In the genomic region with DNA sequence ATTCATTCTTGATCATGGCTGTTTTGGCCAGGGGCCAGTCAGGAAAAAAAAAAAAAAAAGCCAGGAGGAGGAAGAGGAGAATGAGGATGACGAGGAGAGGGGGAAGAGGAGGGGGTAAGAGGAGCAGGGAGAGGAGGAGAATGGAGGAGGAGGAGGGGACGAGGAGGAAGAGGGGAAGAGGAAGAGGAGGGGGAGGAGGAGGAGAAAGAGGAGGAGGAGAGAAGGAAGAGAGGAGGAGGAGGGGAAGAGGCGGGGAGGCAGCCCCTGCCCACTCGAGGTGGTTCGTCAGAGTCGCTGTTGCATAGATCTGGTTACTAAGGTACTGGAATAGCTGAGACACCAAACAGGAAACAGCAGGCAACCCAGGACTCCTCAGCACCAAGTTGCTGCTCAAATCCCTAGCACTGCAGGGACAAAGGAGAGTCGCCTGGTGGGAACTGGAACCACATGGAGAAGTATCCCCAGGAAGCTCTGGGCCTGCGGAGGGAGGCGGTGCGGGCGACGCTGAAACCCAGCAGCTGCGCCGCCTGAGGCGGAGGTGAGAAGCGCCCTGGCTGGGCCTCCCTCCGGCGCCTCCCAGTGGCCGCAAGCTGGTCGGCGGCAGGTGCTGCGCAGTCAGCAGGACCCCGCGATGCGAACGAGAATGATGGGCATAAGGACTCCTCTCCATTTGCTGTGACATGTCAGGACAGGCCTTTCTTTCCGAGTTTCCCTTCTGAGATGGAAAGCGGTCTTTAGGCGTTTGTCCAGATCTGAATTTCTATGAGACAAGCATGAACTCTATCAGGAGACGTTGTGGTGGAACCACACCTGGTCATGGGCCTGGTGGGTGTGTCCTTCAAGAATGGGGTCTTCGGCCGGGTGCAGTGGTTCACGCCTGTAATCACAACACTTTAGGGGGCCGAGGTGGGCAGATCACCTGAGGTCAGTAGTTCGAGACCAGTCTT, we compare ENCODE assay signal across 1 cellular context.
TF ChIP-seq lines count a peak whose summit lies in the region.

No MANE protein-coding gene starts in this region.

TF ChIP-seq in WTC11, 78 proteins besides CTCF, POLR2A, EP300 and RAD21 (continued from another document and continues in another):
- TF ChIP-seq, protein P1, sequence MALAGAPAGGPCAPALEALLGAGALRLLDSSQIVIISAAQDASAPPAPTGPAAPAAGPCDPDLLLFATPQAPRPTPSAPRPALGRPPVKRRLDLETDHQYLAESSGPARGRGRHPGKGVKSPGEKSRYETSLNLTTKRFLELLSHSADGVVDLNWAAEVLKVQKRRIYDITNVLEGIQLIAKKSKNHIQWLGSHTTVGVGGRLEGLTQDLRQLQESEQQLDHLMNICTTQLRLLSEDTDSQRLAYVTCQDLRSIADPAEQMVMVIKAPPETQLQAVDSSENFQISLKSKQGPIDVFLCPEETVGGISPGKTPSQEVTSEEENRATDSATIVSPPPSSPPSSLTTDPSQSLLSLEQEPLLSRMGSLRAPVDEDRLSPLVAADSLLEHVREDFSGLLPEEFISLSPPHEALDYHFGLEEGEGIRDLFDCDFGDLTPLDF (CRISPR knock-in tag; IDR thresholded peaks at IDR 0.05): peak; percentile 69; the same call in 1 of the 2 replicates
- TF ChIP-seq SMAD3 (CRISPR knock-in tag; IDR thresholded peaks at IDR 0.05; ENCODE audit: borderline replicate concordance) (no peak), GRHL2 (CRISPR knock-in tag; IDR thresholded peaks at IDR 0.05; ENCODE audit: insufficient replicate concordance, severe bottlenecking) (no peak), ZNF671 (CRISPR knock-in tag; IDR thresholded peaks at IDR 0.05) (no peak), ZBTB21 (CRISPR knock-in tag; IDR thresholded peaks at IDR 0.05; ENCODE audit: borderline replicate concordance) (no peak), IRF1 (CRISPR knock-in tag; IDR thresholded peaks at IDR 0.05) (0 out of 2 replicates have a peak, but pooled peaks have one; percentile 30), FOXK1 (CRISPR knock-in tag; IDR thresholded peaks at IDR 0.05) (peak; percentile 68), ZNF138 (CRISPR knock-in tag; conservative IDR thresholded peaks at IDR 0.05) (no peak), AR (CRISPR knock-in tag; IDR thresholded peaks at IDR 0.05) (no peak), NR3C1 (CRISPR knock-in tag; conservative IDR thresholded peaks at IDR 0.05; ENCODE audit: low read depth) (no peak), ELF4 (CRISPR knock-in tag; IDR thresholded peaks at IDR 0.05; ENCODE audit: low read depth) (no peak), CREM (CRISPR knock-in tag; IDR thresholded peaks at IDR 0.05) (0 out of 2 replicates have a peak, but pooled peaks have one; percentile 60), MXD4 (CRISPR knock-in tag; IDR thresholded peaks at IDR 0.05; ENCODE audit: borderline replicate concordance) (no peak), NR2C2 (CRISPR knock-in tag; IDR thresholded peaks at IDR 0.05) (no peak), ZBTB43 (CRISPR knock-in tag; IDR thresholded peaks at IDR 0.05) (peak; percentile 85; the same call in 1 of the 2 replicates), OVOL2 (CRISPR knock-in tag; IDR thresholded peaks at IDR 0.05; ENCODE audit: borderline replicate concordance) (no peak), HMGA2 (CRISPR knock-in tag; IDR thresholded peaks at IDR 0.05) (no peak), MAX (CRISPR knock-in tag; IDR thresholded peaks at IDR 0.05) (peak; percentile 92), CBFB (CRISPR knock-in tag; IDR thresholded peaks at IDR 0.05; ENCODE audit: low read depth) (no peak), TCF7 (CRISPR knock-in tag; IDR thresholded peaks at IDR 0.05; ENCODE audit: low read depth) (no peak), RORB (CRISPR knock-in tag; IDR thresholded peaks at IDR 0.05) (no peak), ZNF219 (CRISPR knock-in tag; IDR thresholded peaks at IDR 0.05; ENCODE audit: borderline replicate concordance) (no peak), NR1H2 (CRISPR knock-in tag; IDR thresholded peaks at IDR 0.05) (no peak), ZSCAN18 (CRISPR knock-in tag; IDR thresholded peaks at IDR 0.05) (no peak), ATF1 (CRISPR knock-in tag; IDR thresholded peaks at IDR 0.05) (no peak), TEAD4 (CRISPR knock-in tag; IDR thresholded peaks at IDR 0.05) (no peak), CDX4 (CRISPR knock-in tag; IDR thresholded peaks at IDR 0.05; ENCODE audit: borderline replicate concordance) (no peak), ZNF396 (CRISPR knock-in tag; IDR thresholded peaks at IDR 0.05; ENCODE audit: borderline replicate concordance) (no peak), GABPB1 (CRISPR knock-in tag; IDR thresholded peaks at IDR 0.05) (no peak), TP53 (CRISPR knock-in tag; IDR thresholded peaks at IDR 0.05) (no peak), ZNF263 (CRISPR knock-in tag; IDR thresholded peaks at IDR 0.05; ENCODE audit: low read depth) (peak; percentile 85), FOXJ3 (CRISPR knock-in tag; IDR thresholded peaks at IDR 0.05; ENCODE audit: borderline replicate concordance) (no peak), TEAD1 (CRISPR knock-in tag; IDR thresholded peaks at IDR 0.05) (peak; percentile 66; the same call in 1 of the 2 replicates), E2F5 (CRISPR knock-in tag; IDR thresholded peaks at IDR 0.05) (peak; percentile 51; the same call in 1 of the 2 replicates), GTF2I (CRISPR knock-in tag; conservative IDR thresholded peaks at IDR 0.05) (no peak), EMX1 (CRISPR knock-in tag; IDR thresholded peaks at IDR 0.05) (no peak), ETV6 (CRISPR knock-in tag; IDR thresholded peaks at IDR 0.05) (peak; percentile 97), NFATC4 (CRISPR knock-in tag; IDR thresholded peaks at IDR 0.05) (no peak), SOX15 (CRISPR knock-in tag; IDR thresholded peaks at IDR 0.05) (no peak), IRF2 (CRISPR knock-in tag; IDR thresholded peaks at IDR 0.05; ENCODE audit: borderline replicate concordance, low read depth) (no peak), HMGXB4 (CRISPR knock-in tag; IDR thresholded peaks at IDR 0.05) (peak; percentile 90)
- TF ChIP-seq, protein P2, sequence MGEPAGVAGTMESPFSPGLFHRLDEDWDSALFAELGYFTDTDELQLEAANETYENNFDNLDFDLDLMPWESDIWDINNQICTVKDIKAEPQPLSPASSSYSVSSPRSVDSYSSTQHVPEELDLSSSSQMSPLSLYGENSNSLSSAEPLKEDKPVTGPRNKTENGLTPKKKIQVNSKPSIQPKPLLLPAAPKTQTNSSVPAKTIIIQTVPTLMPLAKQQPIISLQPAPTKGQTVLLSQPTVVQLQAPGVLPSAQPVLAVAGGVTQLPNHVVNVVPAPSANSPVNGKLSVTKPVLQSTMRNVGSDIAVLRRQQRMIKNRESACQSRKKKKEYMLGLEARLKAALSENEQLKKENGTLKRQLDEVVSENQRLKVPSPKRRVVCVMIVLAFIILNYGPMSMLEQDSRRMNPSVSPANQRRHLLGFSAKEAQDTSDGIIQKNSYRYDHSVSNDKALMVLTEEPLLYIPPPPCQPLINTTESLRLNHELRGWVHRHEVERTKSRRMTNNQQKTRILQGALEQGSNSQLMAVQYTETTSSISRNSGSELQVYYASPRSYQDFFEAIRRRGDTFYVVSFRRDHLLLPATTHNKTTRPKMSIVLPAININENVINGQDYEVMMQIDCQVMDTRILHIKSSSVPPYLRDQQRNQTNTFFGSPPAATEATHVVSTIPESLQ (CRISPR knock-in tag; IDR thresholded peaks at IDR 0.05): no peak
- TF ChIP-seq, protein P3, sequence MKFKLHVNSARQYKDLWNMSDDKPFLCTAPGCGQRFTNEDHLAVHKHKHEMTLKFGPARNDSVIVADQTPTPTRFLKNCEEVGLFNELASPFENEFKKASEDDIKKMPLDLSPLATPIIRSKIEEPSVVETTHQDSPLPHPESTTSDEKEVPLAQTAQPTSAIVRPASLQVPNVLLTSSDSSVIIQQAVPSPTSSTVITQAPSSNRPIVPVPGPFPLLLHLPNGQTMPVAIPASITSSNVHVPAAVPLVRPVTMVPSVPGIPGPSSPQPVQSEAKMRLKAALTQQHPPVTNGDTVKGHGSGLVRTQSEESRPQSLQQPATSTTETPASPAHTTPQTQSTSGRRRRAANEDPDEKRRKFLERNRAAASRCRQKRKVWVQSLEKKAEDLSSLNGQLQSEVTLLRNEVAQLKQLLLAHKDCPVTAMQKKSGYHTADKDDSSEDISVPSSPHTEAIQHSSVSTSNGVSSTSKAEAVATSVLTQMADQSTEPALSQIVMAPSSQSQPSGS (CRISPR knock-in tag; IDR thresholded peaks at IDR 0.05; ENCODE audit: borderline replicate concordance, low read depth): no peak
- TF ChIP-seq, protein P4, sequence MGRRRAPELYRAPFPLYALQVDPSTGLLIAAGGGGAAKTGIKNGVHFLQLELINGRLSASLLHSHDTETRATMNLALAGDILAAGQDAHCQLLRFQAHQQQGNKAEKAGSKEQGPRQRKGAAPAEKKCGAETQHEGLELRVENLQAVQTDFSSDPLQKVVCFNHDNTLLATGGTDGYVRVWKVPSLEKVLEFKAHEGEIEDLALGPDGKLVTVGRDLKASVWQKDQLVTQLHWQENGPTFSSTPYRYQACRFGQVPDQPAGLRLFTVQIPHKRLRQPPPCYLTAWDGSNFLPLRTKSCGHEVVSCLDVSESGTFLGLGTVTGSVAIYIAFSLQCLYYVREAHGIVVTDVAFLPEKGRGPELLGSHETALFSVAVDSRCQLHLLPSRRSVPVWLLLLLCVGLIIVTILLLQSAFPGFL (CRISPR knock-in tag; IDR thresholded peaks at IDR 0.05; ENCODE audit: borderline replicate concordance): no peak
